ENCODE assay signal across 10 cellular contexts in genomic region chr1:179550753-179551682, GRCh38. TPM values are rescaled to one million over a fixed set of nuclear protein-coding genes. Genes with fewer than 3 reads are reported as not detected.
DNase-seq lines count a peak whose midpoint lies in the region; ATAC-seq and TF ChIP-seq lines count a peak whose summit lies in the region.
"Had no signal": no experiment of that assay in that cellular context is flagged by ENCODE, and none has a peak within 500 bp of the region (broad histone marks: within the 10 kb centered on the region; RNA-seq: fewer than 3 reads in every experiment).

No MANE protein-coding gene starts in this region.

- H3K9me3 ChIP-seq in MM.1S (replicated peaks; ENCODE audit: insufficient read depth, low read length), result no peaks in the 10 kb centered on the region
- H3K9me3 ChIP-seq: thoracic aorta had no signal

- H3F3A ChIP-seq in MM.1S (ENCODE audit: insufficient read depth, low read length), result no peaks in the 10 kb centered on the region

- H3K9ac ChIP-seq in MM.1S (ENCODE audit: low read length), result no peak overlapping the region

- no peaks in the 10 kb centered on the region for H3K79me2 ChIP-seq in MM.1S (ENCODE audit: low read length)

- no peak overlapping the region for H3K27ac ChIP-seq in MM.1S (ENCODE audit: low read length)
- H3K27ac ChIP-seq: thoracic aorta had no signal

- peak; percentile 87 for ATAC-seq in HG02852 (IDR thresholded peaks at IDR 0.05; ENCODE audit: unreplicated experiment)

- no peaks in the 10 kb centered on the region for H3K9me2 ChIP-seq in MM.1S (replicated peaks; ENCODE audit: insufficient read depth, low read length)

- no peaks in the 10 kb centered on the region for H3K27me3 ChIP-seq in MM.1S (replicated peaks; ENCODE audit: insufficient read depth, low read length)

- no peaks in the 10 kb centered on the region for H4K20me1 ChIP-seq in MM.1S (ENCODE audit: insufficient read depth, low read length)

- no peak overlapping the region for H3K4me2 ChIP-seq in MM.1S (ENCODE audit: low read depth, low read length)

- DNase-seq in Daoy (ENCODE audit: low read depth), result peak; percentile 32
- peak; percentile 28 for DNase-seq in RPMI8226
- peak; percentile 36 to 48 for DNase-seq in foreskin fibroblast
- no peak for DNase-seq in stimulated activated CD4-positive, alpha-beta T cell treated with anti-CD3 and anti-CD28 coated beads, Interleukin-1b, Interleukin-23, amount 100 ng/mL, for 48 hours
- DNase-seq in superior temporal gyrus (ENCODE audit: extremely low spot score), result no peak
- DNase-seq in NCI-H1105 (lab: John Stamatoyannopoulos, UW), result no peak
- DNase-seq in MM.1S, result no peak

- H3K36me3 ChIP-seq in MM.1S (replicated peaks; ENCODE audit: insufficient read depth, low read length), result no peaks in the 10 kb centered on the region
- H3K36me3 ChIP-seq: thoracic aorta had no signal

- H3K4me1 ChIP-seq in MM.1S (ENCODE audit: low read length), result no peaks in the 10 kb centered on the region

- no peak overlapping the region for H2AFZ ChIP-seq in MM.1S (ENCODE audit: low read length)

- H3K4me3 ChIP-seq in foreskin fibroblast (ENCODE audit: low read depth in 1 of 2, low read length in 2 of 2) (no peak overlapping the region), MM.1S (ENCODE audit: low read length) (no peak overlapping the region)
- H3K4me3 ChIP-seq: skin epidermis, thoracic aorta had no signal

- TF ChIP-seq CTCF in foreskin fibroblast (IDR thresholded peaks at IDR 0.05; ENCODE audit: low read depth, low read length), result no peak
- no peak for TF ChIP-seq CTCF in MM.1S (IDR thresholded peaks at IDR 0.05; ENCODE audit: low read length)

RNA-seq across cellular contexts. Expression of gene NPHS2, which starts 24.7 kb away (rescaled TPM):
- not detected in 2 replicates for total RNA-seq in Daoy (2014; rRNA removed; shearing (Covaris generic))
- total RNA-seq: thoracic aorta had no signal

RNA-seq across cellular contexts. Expression of gene TDRD5, which starts 40.6 kb away (rescaled TPM):
- total RNA-seq in Daoy (2014; rRNA removed; shearing (Covaris generic)), result 0.03 and 0.34 TPM in 2 replicates

Comparison
In these comparisons a context has a peak if more than half of its experiments do, and no peak if none do; other contexts are left out.
1. DNase-seq: peak in Daoy (single experiment), RPMI8226 (single experiment) and foreskin fibroblast (2 of 2); none in stimulated activated CD4-positive, alpha-beta T cell treated with anti-CD3 and anti-CD28 coated beads, Interleukin-1b, Interleukin-23, amount 100 ng/mL, for 48 hours (single experiment), superior temporal gyrus (single experiment), NCI-H1105 (single experiment) and MM.1S (single experiment).